ENCODE assay signal across 11 cellular contexts in the genomic region with DNA sequence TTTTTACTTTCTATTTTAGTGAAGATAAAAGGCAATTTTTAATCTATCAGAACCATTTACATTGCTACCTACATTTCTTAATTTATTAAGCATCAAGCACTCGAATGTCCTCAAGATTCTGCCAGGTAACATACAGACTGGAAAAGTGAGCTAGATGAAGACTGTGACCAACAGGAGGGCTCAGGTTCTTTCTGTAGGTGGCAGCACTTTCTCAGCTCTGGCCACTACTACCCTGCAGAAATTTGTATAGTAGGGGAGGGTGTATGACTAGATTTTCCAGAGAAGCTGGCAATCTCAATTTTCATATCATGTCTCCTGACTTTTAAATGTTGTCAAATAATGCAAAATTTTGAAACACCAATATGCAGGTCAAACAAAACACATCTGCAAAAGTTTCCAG.
A peak's percentile ranks its signal among the peaks of the same experiment; 100 is the strongest.
DNase-seq lines count a peak whose midpoint lies in the region; TF ChIP-seq lines count a peak whose summit lies in the region.
"Had no signal": no experiment of that assay in that cellular context is flagged by ENCODE, and none has a peak within 500 bp of the region (broad histone marks: within the 10 kb centered on the region; RNA-seq: fewer than 3 reads in every experiment).

No MANE protein-coding gene starts in this region.

- H3K4me3 Mint-ChIP-seq in neural crest cell, result no peak overlapping the region
- H3K4me3 Mint-ChIP-seq: central memory CD8-positive, alpha-beta T cell; stimulated activated naive B cell treated with anti-CD40 and anti-IgM and Interleukin-4, amounts not matched to agents 10 μg/mL and 1 μg/mL and 100 μg/mL, for 72 hours had no signal

- H3K27ac ChIP-seq in MM.1S (ENCODE audit: low read length) (no peak overlapping the region), brain microvascular endothelial cell (no peak overlapping the region)

- H3K36me3 Mint-ChIP-seq in neural crest cell (ENCODE audit: low read depth), result no peaks in the 10 kb centered on the region
- H3K36me3 Mint-ChIP-seq: stimulated activated naive B cell treated with anti-CD40 and anti-IgM and Interleukin-4, amounts not matched to agents 10 μg/mL and 1 μg/mL and 100 μg/mL, for 72 hours had no signal

- no peak overlapping the region for H2AFZ ChIP-seq in MM.1S (ENCODE audit: low read length)

- no peaks in the 10 kb centered on the region for H3K9me3 ChIP-seq in MM.1S (replicated peaks; ENCODE audit: insufficient read depth, low read length)

- H3K4me1 ChIP-seq in MM.1S (ENCODE audit: low read length), result no peaks in the 10 kb centered on the region

- no peaks in the 10 kb centered on the region for H3K79me2 ChIP-seq in MM.1S (ENCODE audit: low read length)

- H3K27ac Mint-ChIP-seq in neural crest cell (ENCODE audit: unreplicated experiment), result no peak overlapping the region
- H3K27ac Mint-ChIP-seq: stimulated activated naive B cell treated with anti-CD40 and anti-IgM and Interleukin-4, amounts not matched to agents 10 μg/mL and 1 μg/mL and 100 μg/mL, for 72 hours had no signal

- H4K20me1 ChIP-seq in MM.1S (ENCODE audit: insufficient read depth, low read length), result no peaks in the 10 kb centered on the region

- no peaks in the 10 kb centered on the region for H3F3A ChIP-seq in MM.1S (ENCODE audit: insufficient read depth, low read length)

- no peaks in the 10 kb centered on the region for H3K4me1 Mint-ChIP-seq in neural crest cell
- H3K4me1 Mint-ChIP-seq: central memory CD8-positive, alpha-beta T cell; stimulated activated naive B cell treated with anti-CD40 and anti-IgM and Interleukin-4, amounts not matched to agents 10 μg/mL and 1 μg/mL and 100 μg/mL, for 72 hours had no signal

- no peaks in the 10 kb centered on the region for H3K9me3 Mint-ChIP-seq in neural crest cell
- H3K9me3 Mint-ChIP-seq: central memory CD8-positive, alpha-beta T cell had no signal

- DNase-seq in GM06990 (ENCODE audit: extremely low read depth, insufficient read length), result no peak
- DNase-seq in MM.1S, result peak; percentile 25
- no peak for DNase-seq in brain microvascular endothelial cell
- no peak for DNase-seq in neural crest cell (ENCODE audit: low read depth, low spot score)
- DNase-seq in NCI-H128 (lab: John Stamatoyannopoulos, UW; ENCODE audit: unreplicated experiment), result no peak
- no peak for DNase-seq in NCI-H1694 treated with DMSO at 0.1 percent for 48 hours (lab: John Stamatoyannopoulos, UW)
- no peak for DNase-seq in activated CD4-positive, alpha-beta T cell treated with anti-CD3 and anti-CD28 coated beads for 1 hour
- DNase-seq: activated CD8-positive, alpha-beta memory T cell treated with anti-CD3 and anti-CD28 coated beads for 24 hours; right cardiac atrium; stimulated activated naive B cell treated with anti-CD40 and anti-IgM and Interleukin-4, amounts not matched to agents 10 μg/mL and 1 μg/mL and 100 μg/mL, for 72 hours had no signal

- peak; percentile 31 for TF ChIP-seq CTCF in GM06990 (IDR thresholded peaks at IDR 0.05; ENCODE audit: insufficient read depth, low read length, poor library complexity, severe bottlenecking)
- peak; percentile 57 for TF ChIP-seq CTCF in MM.1S (IDR thresholded peaks at IDR 0.05; ENCODE audit: low read length)
- peak; percentile 47 for TF ChIP-seq CTCF in brain microvascular endothelial cell (IDR thresholded peaks at IDR 0.05; ENCODE audit: low read depth, low read length, missing control alignments)
- TF ChIP-seq CTCF in neural crest cell (conservative IDR thresholded peaks at IDR 0.05), result peak; percentile 52

- no peaks in the 10 kb centered on the region for H3K27me3 Mint-ChIP-seq in neural crest cell (ENCODE audit: low read depth)
- H3K27me3 Mint-ChIP-seq: central memory CD8-positive, alpha-beta T cell; stimulated activated naive B cell treated with anti-CD40 and anti-IgM and Interleukin-4, amounts not matched to agents 10 μg/mL and 1 μg/mL and 100 μg/mL, for 72 hours had no signal

- H3K36me3 ChIP-seq in GM06990 (ENCODE audit: control insufficient read depth, insufficient read depth, low read length) (no peaks in the 10 kb centered on the region), MM.1S (replicated peaks; ENCODE audit: insufficient read depth, low read length) (no peaks in the 10 kb centered on the region), brain microvascular endothelial cell (replicated peaks) (no peaks in the 10 kb centered on the region)

- no peak overlapping the region for H3K9ac ChIP-seq in MM.1S (ENCODE audit: low read length)

- H3K4me2 ChIP-seq in MM.1S (ENCODE audit: low read depth, low read length), result no peak overlapping the region

- in situ Hi-C loops in brain microvascular endothelial cell (cut with HindIII; ENCODE audit: low pct_ligation_motif_present, low sequenced_read_pairs), result no loop called here

- H3K9me2 ChIP-seq in MM.1S (replicated peaks; ENCODE audit: insufficient read depth, low read length), result no peaks in the 10 kb centered on the region

- H3K27me3 ChIP-seq in GM06990 (replicated peaks; ENCODE audit: control insufficient read depth, insufficient read depth, low read length), result no peaks in the 10 kb centered on the region
- H3K27me3 ChIP-seq in MM.1S (replicated peaks; ENCODE audit: insufficient read depth, low read length), result no peaks in the 10 kb centered on the region
- no peaks in the 10 kb centered on the region for H3K27me3 ChIP-seq in brain microvascular endothelial cell (replicated peaks)

- H3K4me3 ChIP-seq in GM06990 (replicated peaks; ENCODE audit: low read depth, low read length), result no peak overlapping the region
- no peak overlapping the region for H3K4me3 ChIP-seq in MM.1S (ENCODE audit: low read length)
- H3K4me3 ChIP-seq in brain microvascular endothelial cell (ENCODE audit: low read depth, low read length), result no peak overlapping the region
